Comparison of ENCODE assay signal across 26 cellular contexts in the genomic region with DNA sequence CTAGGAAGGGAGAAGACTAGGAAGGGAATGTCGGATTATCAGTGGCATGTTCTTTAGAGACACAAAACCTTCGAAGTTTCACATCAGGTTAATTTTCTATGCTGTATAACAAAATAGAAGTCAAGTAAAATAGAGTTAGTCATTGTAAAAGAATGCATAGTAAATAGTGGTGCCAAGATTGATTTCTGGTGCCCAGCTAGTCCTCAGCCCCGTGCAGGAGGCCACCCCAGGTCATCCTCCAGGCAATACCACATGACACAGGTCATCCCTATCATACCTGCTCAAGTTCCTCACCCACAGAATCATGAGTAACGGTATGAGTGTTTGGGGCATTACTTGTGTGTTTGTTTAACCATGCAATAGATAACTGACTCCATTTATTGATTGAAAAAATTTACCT.
"Had no signal": no experiment of that assay in that cellular context is flagged by ENCODE, and none has a peak within 500 bp of the region (broad histone marks: within the 10 kb centered on the region; RNA-seq: fewer than 3 reads in every experiment).

No MANE protein-coding gene starts in this region.

- H3K4me2 ChIP-seq: smooth muscle cell had no signal

- H3K27me3 ChIP-seq: left lung, right atrium auricular region, right lobe of liver, testis, thyroid gland, transverse colon, upper lobe of left lung had no signal

- ATAC-seq: left colon; left lung; lower lobe of right lung; natural killer cell treated with Interleukin-12 subunit alpha and Interleukin-12 subunit beta and Interleukin-15 and Interleukin-18, amount 100 ng/mL, for 72 hours; pancreas; psoas muscle; right lobe of liver; stimulated activated memory B cell treated with anti-CD40 and anti-IgM and Interleukin-4, amounts not matched to agents 10 μg/mL and 1 μg/mL and 100 μg/mL, for 72 hours; stimulated activated naive CD8-positive, alpha-beta T cell treated with anti-CD3 and anti-CD28 coated beads, Interleukin-15, amount 100 ng/mL, for 72 hours had no signal

- H3K27ac ChIP-seq: left lung, lower lobe of right lung, pancreas, psoas muscle, right atrium auricular region, right lobe of liver, testis, thyroid gland, transverse colon, upper lobe of left lung had no signal

- H3K36me3 ChIP-seq: left lung, lower lobe of right lung, pancreas, right atrium auricular region, right lobe of liver, thyroid gland, transverse colon, upper lobe of left lung had no signal

- H3K9me3 ChIP-seq: left lung, lower lobe of right lung, pancreas, psoas muscle, right atrium auricular region, right lobe of liver, testis, thyroid gland, transverse colon, upper lobe of left lung had no signal

- DNase-seq: hippocampal formation; kidney glomerular epithelial cell; left colon; left lung; lower lobe of right lung; mesendoderm; naive B cell; pancreas; psoas muscle; right lobe of liver; stimulated activated CD4-positive, alpha-beta T cell treated with anti-CD3 and anti-CD28 coated beads, Interleukin-1b, Interleukin-23, amount 100 ng/mL, for 48 hours; stimulated activated CD4-positive, alpha-beta T cell treated with anti-CD3 and anti-CD28 coated beads, Interleukin-2, amount 100 ng/mL, for 48 hours; stimulated activated CD4-positive, alpha-beta T cell treated with anti-CD3 and anti-CD28 coated beads, Interleukin-4, amount 100 ng/mL, for 4 hours; stimulated activated CD8-positive, alpha-beta memory T cell treated with anti-CD3 and anti-CD28 coated beads, Interleukin-4, amount 100 ng/mL, for 48 hours; stimulated activated naive CD4-positive, alpha-beta T cell treated with Interleukin-2 at 50 U/mL for 16 hours; stimulated activated naive CD8-positive, alpha-beta T cell treated with anti-CD3 and anti-CD28 coated beads, Interleukin-15, amount 100 ng/mL, for 72 hours; substantia nigra; testis; thyroid gland; transverse colon; upper lobe of left lung had no signal

- H3K4me3 ChIP-seq: left lung, lower lobe of right lung, pancreas, psoas muscle, right atrium auricular region, right lobe of liver, smooth muscle cell, testis, thyroid gland, transverse colon, upper lobe of left lung had no signal

- FAIRE-seq: keratinocyte, pancreas had no signal

- H3K4me1 ChIP-seq: left lung, lower lobe of right lung, pancreas, psoas muscle, right atrium auricular region, right lobe of liver, testis, thyroid gland, transverse colon had no signal
